9 cellular contexts compared by ENCODE assay signal in the genomic region with DNA sequence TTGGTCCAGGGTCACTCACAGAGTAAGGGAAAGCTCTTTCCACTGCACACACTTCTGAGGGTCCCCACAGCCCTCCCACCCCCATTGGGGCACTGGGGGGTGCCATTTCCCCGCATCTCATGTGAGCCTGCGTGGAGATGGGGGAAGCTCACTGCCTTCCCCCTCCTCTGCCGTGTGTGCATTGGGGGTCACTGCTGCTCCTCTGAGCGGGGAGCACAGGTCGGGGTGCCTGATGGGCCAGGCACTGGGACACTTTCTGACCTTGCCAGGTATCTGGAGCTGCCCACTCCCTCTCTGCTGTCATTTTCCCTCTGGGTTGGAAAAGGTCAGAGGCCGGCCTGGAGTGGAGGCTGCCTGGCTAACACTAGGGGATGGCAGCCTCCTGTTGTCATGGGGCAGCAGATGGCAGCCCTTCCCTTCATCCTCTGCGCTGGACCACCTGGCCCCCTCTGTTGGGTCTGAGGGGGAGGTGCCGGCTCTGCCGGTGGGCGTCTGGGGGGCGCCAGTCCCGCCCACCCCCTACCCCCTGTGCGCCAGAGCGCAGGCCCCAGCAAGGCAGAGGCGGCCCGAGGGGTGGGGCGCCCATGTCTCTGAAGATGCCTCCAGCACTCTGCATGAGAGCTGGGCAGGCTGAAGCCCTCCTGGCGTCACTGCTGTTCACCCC. TPM values are rescaled to one million over a fixed set of nuclear protein-coding genes. Genes with fewer than 3 reads are reported as not detected.
DNase-seq lines count a peak whose midpoint lies in the region; ATAC-seq and TF ChIP-seq lines count a peak whose summit lies in the region.
"Had no signal": no experiment of that assay in that cellular context is flagged by ENCODE, and none has a peak within 500 bp of the region (broad histone marks: within the 10 kb centered on the region; RNA-seq: fewer than 3 reads in every experiment).

No MANE protein-coding gene starts in this region.

- H3K9me3 ChIP-seq in cardiac muscle cell (ENCODE audit: low read depth), result no peaks in the 10 kb centered on the region
- no peaks in the 10 kb centered on the region for H3K9me3 ChIP-seq in lower lobe of right lung
- no peaks in the 10 kb centered on the region for H3K9me3 ChIP-seq in uterus

- H3K4me1 ChIP-seq in cardiac muscle cell (ENCODE audit: low read depth) (peaks cover 41% of the 10 kb centered on the region), lower lobe of right lung (peaks cover 51% of the 10 kb centered on the region), uterus (peaks cover 0 to 26% of the 10 kb centered on the region in 2 donors)

- intact Hi-C loops in Right ventricle myocardium superior (cut with DNase I) (no loop called here), lower lobe of right lung (cut with DNase I) (no loop called here), uterus (cut with DNase I; ENCODE audit: low total_unique reads) (no loop called here)

- DNase-seq in cardiac muscle cell (ENCODE audit: low read depth in 1 of 2, low spot score in 1 of 2) (no peak), Right ventricle myocardium superior (no peak), lower lobe of right lung (no peak), uterus (no peak)
- DNase-seq in activated CD4-positive, alpha-beta T cell treated with anti-CD3 and anti-CD28 coated beads, Interleukin-2, amount 50 U/mL, for 48 hours, result no peak
- no peak for DNase-seq in activated naive CD4-positive, alpha-beta T cell treated with Interleukin-2 at 50 U/mL for 16 hours
- DNase-seq: NCI-H446 had no signal

- H3K27ac ChIP-seq in cardiac muscle cell (no peak overlapping the region), VCaP (peak overlapping the region; percentile 64), lower lobe of right lung (peak overlapping the region; percentile 68), uterus (peak overlapping the region; percentile 78 to 85)

- H3K4me3 ChIP-seq in cardiac muscle cell (peak overlapping the region; percentile 52), lower lobe of right lung (no peak overlapping the region), uterus (no peak overlapping the region)

- H3K36me3 ChIP-seq in cardiac muscle cell, result no peaks in the 10 kb centered on the region
- H3K36me3 ChIP-seq in lower lobe of right lung, result peaks cover 6% of the 10 kb centered on the region
- H3K36me3 ChIP-seq in uterus, result no peaks in the 10 kb centered on the region

- H3K27me3 ChIP-seq in cardiac muscle cell (no peaks in the 10 kb centered on the region), lower lobe of right lung (ENCODE audit: low read depth) (no peaks in the 10 kb centered on the region), uterus (no peaks in the 10 kb centered on the region)

- ATAC-seq in Right ventricle myocardium superior (ENCODE audit: poor library complexity), result no peak
- ATAC-seq in lower lobe of right lung, result no peak
- no peak for ATAC-seq in esophagus mucosa

- TF ChIP-seq CTCF in cardiac muscle cell (IDR thresholded peaks at IDR 0.05; ENCODE audit: low read depth, low read length), result no peak
- no peak for TF ChIP-seq CTCF in VCaP (conservative IDR thresholded peaks at IDR 0.05)
- no peak for TF ChIP-seq CTCF in lower lobe of right lung (IDR thresholded peaks at IDR 0.05)
- no peak for TF ChIP-seq CTCF in uterus (IDR thresholded peaks at IDR 0.05)

- no peak for TF ChIP-seq POLR2A in uterus (IDR thresholded peaks at IDR 0.05)

RNA-seq across cellular contexts. Expression of a gene that starts 9.1 kb away (rescaled TPM):
- total RNA-seq in cardiac muscle cell, result 154 and 180 TPM in 2 replicates
- 151 and 175 TPM in 2 replicates for polyA plus RNA-seq in cardiac muscle cell
- total RNA-seq in Right ventricle myocardium superior, result 30.4 TPM
- total RNA-seq in lower lobe of right lung, result 65.6 TPM
- total RNA-seq in uterus, result 100 to 1,000 TPM in 1 of 4 donors, 10 to 100 TPM in 3; 23.6 to 105 (median 54.8) TPM
- 15.7 TPM for total RNA-seq in esophagus mucosa

RNA-seq across cellular contexts. Expression of a gene that starts 9.6 kb away (rescaled TPM):
- total RNA-seq in cardiac muscle cell (218 and 298 TPM in 2 replicates), Right ventricle myocardium superior (26.0 TPM), lower lobe of right lung (30.6 TPM), uterus (100 to 1,000 TPM in 2 of 4 donors, 10 to 100 TPM in 2; 56.8 to 152 (median 106) TPM), esophagus mucosa (8.5 TPM)
- 370 and 442 TPM in 2 replicates for polyA plus RNA-seq in cardiac muscle cell

RNA-seq across cellular contexts. Expression of a gene that starts 30.9 kb away (rescaled TPM):
- 0.04 TPM in 1 of 2 replicates, not detected in the other for total RNA-seq in cardiac muscle cell
- polyA plus RNA-seq in cardiac muscle cell, result not detected in 2 replicates
- total RNA-seq in Right ventricle myocardium superior, result 3.6 TPM
- total RNA-seq in lower lobe of right lung, result 35.4 TPM
- total RNA-seq in uterus, result 1 to 10 TPM in 2 of 4 donors, under 1 TPM in 1, not detected in 1; 0.51 to 2.3 (median 1.9) TPM
- 0.48 TPM for total RNA-seq in esophagus mucosa

RNA-seq across cellular contexts. Expression of a gene that starts 42.3 kb away (rescaled TPM):
- total RNA-seq in cardiac muscle cell (2.9 and 10.0 TPM in 2 replicates), Right ventricle myocardium superior (0.54 TPM), lower lobe of right lung (21.2 TPM), uterus (10 to 100 TPM in 1 of 4 donors, 1 to 10 TPM in 1, under 1 TPM in 2; 0.41 to 13.1 (median 1.6) TPM), esophagus mucosa (3.9 TPM)
- polyA plus RNA-seq in cardiac muscle cell, result 2.4 and 8.2 TPM in 2 replicates
